11 cellular contexts compared by ENCODE assay signal in the genomic region with DNA sequence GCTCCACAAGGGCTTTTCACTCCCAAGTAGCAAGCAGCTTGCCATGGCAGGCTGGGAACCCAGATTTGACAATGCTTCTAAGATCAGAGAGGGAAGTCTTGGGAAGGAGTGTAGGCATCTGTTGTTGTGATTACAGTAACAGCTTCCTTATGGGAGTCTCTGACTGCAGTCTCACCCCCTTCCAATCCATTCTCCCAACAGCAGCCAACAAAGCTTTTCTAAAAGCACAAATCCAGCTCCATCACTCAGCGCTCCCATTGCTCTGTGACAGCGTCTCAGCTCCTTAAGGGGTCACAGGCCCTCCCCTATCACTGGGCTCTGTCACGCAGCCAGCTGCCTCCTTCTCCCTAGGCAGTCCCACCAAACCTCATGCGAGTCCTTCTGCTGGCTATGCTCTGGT. TPM values are rescaled to one million over a fixed set of nuclear protein-coding genes. Genes with fewer than 3 reads are reported as not detected.
DNase-seq lines count a peak whose midpoint lies in the region; ATAC-seq and TF ChIP-seq lines count a peak whose summit lies in the region.
"Had no signal": no experiment of that assay in that cellular context is flagged by ENCODE, and none has a peak within 500 bp of the region (broad histone marks: within the 10 kb centered on the region; RNA-seq: fewer than 3 reads in every experiment).

No MANE protein-coding gene starts in this region.

- H3K9ac ChIP-seq in colonic mucosa (ENCODE audit: low read depth in 2 of 2, low read length in 2 of 2) (no peak overlapping the region), stomach smooth muscle (ENCODE audit: low read length in 2 of 2) (peak overlapping the region; percentile 41 to 43)

- peaks cover 6% of the 10 kb centered on the region; the same call in 1 of the 2 replicates for H3K9me3 Mint-ChIP-seq in HFFc6
- H3K9me3 Mint-ChIP-seq: naive thymus-derived CD8-positive, alpha-beta T cell had no signal

- ATAC-seq in HG02884 (IDR thresholded peaks at IDR 0.05; ENCODE audit: unreplicated experiment): no peak
- ATAC-seq: activated CD4-positive, alpha-beta T cell treated with anti-CD3 and anti-CD28 coated beads for 36 hours; naive thymus-derived CD8-positive, alpha-beta T cell had no signal

- no peak for DNase-seq in HFFc6
- no peak for DNase-seq in colonic mucosa
- peak; percentile 25 for DNase-seq in kidney tubule cell (ENCODE audit: low spot score)
- DNase-seq in activated CD4-positive, alpha-beta T cell treated with anti-CD3 and anti-CD28 coated beads, Interleukin-2, amount 50 U/mL, for 48 hours: no peak
- DNase-seq in NCI-H2107 treated with DMSO at 0.1 percent for 48 hours (lab: John Stamatoyannopoulos, UW; ENCODE audit: unreplicated experiment): no peak
- no peak for DNase-seq in CD1c-positive myeloid dendritic cell (ENCODE audit: extremely low spot score)
- DNase-seq: activated CD4-positive, alpha-beta T cell treated with anti-CD3 and anti-CD28 coated beads for 36 hours; foreskin keratinocyte; naive thymus-derived CD8-positive, alpha-beta T cell had no signal

- H3K4me3 Mint-ChIP-seq in HFFc6: peak overlapping the region; percentile 58
- H3K4me3 Mint-ChIP-seq: activated CD4-positive, alpha-beta T cell treated with anti-CD3 and anti-CD28 coated beads for 36 hours; naive thymus-derived CD8-positive, alpha-beta T cell had no signal

- H3K4me1 ChIP-seq in colonic mucosa: no peaks in the 10 kb centered on the region
- peaks cover 46% of the 10 kb centered on the region for H3K4me1 ChIP-seq in stomach smooth muscle (ENCODE audit: control insufficient read depth, insufficient read depth, low read length)

- peaks cover 58% of the 10 kb centered on the region for H3K36me3 Mint-ChIP-seq in HFFc6 (ENCODE audit: low read depth)
- H3K36me3 Mint-ChIP-seq: naive thymus-derived CD8-positive, alpha-beta T cell had no signal

- intact Hi-C loops in colonic mucosa (cut with DNase I): no loop called here

- H3K9me3 ChIP-seq in colonic mucosa (no peaks in the 10 kb centered on the region), stomach smooth muscle (ENCODE audit: control insufficient read depth in 2 of 2, low read length in 2 of 2) (no peaks in the 10 kb centered on the region)

- TF ChIP-seq CTCF in HFFc6 (IDR thresholded peaks at IDR 0.05): no peak
- TF ChIP-seq CTCF in colonic mucosa (IDR thresholded peaks at IDR 0.05): no peak

- H3K36me3 ChIP-seq in colonic mucosa (no peaks in the 10 kb centered on the region), stomach smooth muscle (ENCODE audit: control insufficient read depth in 2 of 2, insufficient read depth in 2 of 2, low read length in 2 of 2) (no peaks in the 10 kb centered on the region)

- peak overlapping the region; percentile 66 for H3K27ac ChIP-seq in colonic mucosa
- peak overlapping the region; percentile 93 for H3K27ac ChIP-seq in stomach smooth muscle (ENCODE audit: low read length)
- H3K27ac ChIP-seq: foreskin keratinocyte had no signal

- no peak overlapping the region for H3K4me3 ChIP-seq in colonic mucosa
- H3K4me3 ChIP-seq in stomach smooth muscle (ENCODE audit: low read length in 2 of 2): peak overlapping the region in 1 of 2 donors; percentile 35

- H3K27ac Mint-ChIP-seq in HFFc6: peak overlapping the region; percentile 93
- H3K27ac Mint-ChIP-seq: activated CD4-positive, alpha-beta T cell treated with anti-CD3 and anti-CD28 coated beads for 36 hours; naive thymus-derived CD8-positive, alpha-beta T cell had no signal

- peaks cover 99% of the 10 kb centered on the region for H3K4me1 Mint-ChIP-seq in HFFc6 (ENCODE audit: low read depth)
- H3K4me1 Mint-ChIP-seq: activated CD4-positive, alpha-beta T cell treated with anti-CD3 and anti-CD28 coated beads for 36 hours had no signal

- H3K27me3 ChIP-seq in colonic mucosa: no peaks in the 10 kb centered on the region
- no peaks in the 10 kb centered on the region for H3K27me3 ChIP-seq in stomach smooth muscle (ENCODE audit: control insufficient read depth in 1 of 2, insufficient read depth in 2 of 2, low read length in 2 of 2)

- no peaks in the 10 kb centered on the region for H3K27me3 Mint-ChIP-seq in HFFc6 (ENCODE audit: insufficient read depth)

RNA-seq across cellular contexts. Expression of a gene that starts 7.1 kb away (rescaled TPM):
- 100 to 1,000 TPM; 464 to 821 (median 485) TPM for total RNA-seq in HFFc6 (2021; fragmentation: NEBNext Ultra II Directional; extraction: Animal tissue kit (Norgen Biotek cat#: 25700))
- total RNA-seq in colonic mucosa: 10 to 100 TPM; 58.5 to 89.5 TPM
- total RNA-seq: activated CD4-positive, alpha-beta T cell treated with anti-CD3 and anti-CD28 coated beads for 36 hours; naive thymus-derived CD8-positive, alpha-beta T cell had no signal

Comparison
In these comparisons a context has a peak if more than half of its experiments do, and no peak if none do; other contexts are left out.
1. H3K9ac ChIP-seq: peak in stomach smooth muscle (2 of 2); none in colonic mucosa (0 of 2).
2. RNA of a gene that starts 7.1 kb away (total RNA-seq): 464 to 821 TPM in HFFc6; 58.5 to 89.5 TPM in colonic mucosa; every median in the first group is over 4 times any median in the second.